In the genomic region with DNA sequence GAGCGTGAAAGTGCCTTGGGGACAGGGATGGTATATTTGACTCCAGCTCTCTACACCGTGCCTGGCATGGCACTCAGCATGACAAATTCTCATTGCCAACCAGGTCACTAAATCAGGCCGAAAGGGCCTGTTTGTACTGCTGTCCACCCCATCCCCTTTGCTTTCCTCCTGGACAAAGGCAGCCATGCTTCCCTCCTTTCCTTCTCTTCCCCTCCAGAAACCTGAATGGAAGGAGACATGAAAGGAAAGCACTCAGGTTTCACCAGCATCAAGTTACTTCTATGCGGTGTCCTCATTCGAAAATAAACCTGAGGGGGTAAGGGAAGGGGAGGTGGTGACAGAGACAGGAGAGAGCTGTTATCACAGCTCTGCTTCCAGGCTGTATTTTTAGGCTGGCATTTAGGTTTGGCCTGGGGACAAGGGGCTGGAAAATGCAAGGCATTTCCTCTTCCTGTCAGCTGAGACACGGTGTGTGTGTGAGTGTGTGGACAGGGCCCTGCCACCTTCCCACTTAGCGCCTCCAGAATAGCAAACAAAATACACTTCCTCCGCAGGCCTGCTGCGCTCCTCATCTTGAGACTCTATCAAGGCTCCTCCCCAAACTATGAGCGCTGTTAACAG, we compare ENCODE assay signal across 11 cellular contexts.
DNase-seq lines count a peak whose midpoint lies in the region; ATAC-seq lines count a peak whose summit lies in the region.
"Had no signal": no experiment of that assay in that cellular context is flagged by ENCODE, and none has a peak within 500 bp of the region (broad histone marks: within the 10 kb centered on the region; RNA-seq: fewer than 3 reads in every experiment).

No MANE protein-coding gene starts in this region.

- H3K4me1 ChIP-seq in skeletal muscle tissue (ENCODE audit: control insufficient read depth in 3 of 3, insufficient read depth in 3 of 3, low read length in 3 of 3), result peaks cover 14 to 17% (median 17%) of the 10 kb centered on the region in 3 donors
- H3K4me1 ChIP-seq: tibial nerve had no signal

- H3K27me3 ChIP-seq in skeletal muscle tissue (ENCODE audit: control insufficient read depth in 3 of 3, insufficient read depth in 3 of 3, low read length in 3 of 3), result peaks cover 0 to 3% (median 0%) of the 10 kb centered on the region in 3 donors
- H3K27me3 ChIP-seq: tibial nerve had no signal

- DNase-seq in DMS53 (lab: John Stamatoyannopoulos, UW) (peak; percentile 25), DMS53 treated with DMSO at 0.1 percent for 48 hours (lab: John Stamatoyannopoulos, UW; ENCODE audit: unreplicated experiment) (no peak), astrocyte of the hippocampus (ENCODE audit: low read depth, low spot score) (peak; percentile 48), left ventricle myocardium superior (peak; percentile 79), NCI-H2081 treated with DMSO at 0.1 percent for 48 hours (lab: John Stamatoyannopoulos, UW) (no peak), NCI-H446 (lab: John Stamatoyannopoulos, UW) (no peak)
- DNase-seq: NCI-H82 had no signal

- ATAC-seq in left ventricle myocardium superior (peak; percentile 97), HG02678 (IDR thresholded peaks at IDR 0.05; ENCODE audit: unreplicated experiment) (no peak)

- intact Hi-C loops in left ventricle myocardium superior (cut with micrococcal nuclease), result no loop called here

- H3K9me3 ChIP-seq in skeletal muscle tissue (ENCODE audit: control insufficient read depth in 3 of 3, low read length in 3 of 3), result no peaks in the 10 kb centered on the region

- peak overlapping the region in 2 of 3 donors; percentile 59 to 68 for H3K9ac ChIP-seq in skeletal muscle tissue (ENCODE audit: low read depth in 1 of 3, low read length in 3 of 3)

- H3K4me3 ChIP-seq in skeletal muscle tissue (ENCODE audit: low read length in 3 of 3), result peak overlapping the region in 2 of 3 donors; percentile 37 to 57
- H3K4me3 ChIP-seq: tibial nerve had no signal

- H3K36me3 ChIP-seq in skeletal muscle tissue (ENCODE audit: control insufficient read depth in 3 of 3, insufficient read depth in 3 of 3, low read length in 3 of 3), result no peaks in the 10 kb centered on the region
- H3K36me3 ChIP-seq: tibial nerve had no signal

- H3K27ac ChIP-seq in skeletal muscle tissue (ENCODE audit: low read depth, low read length), result peak overlapping the region; percentile 58
- H3K27ac ChIP-seq: epithelial cell of prostate, tibial nerve had no signal

Comparison
In these comparisons a context has a peak if more than half of its experiments do, and no peak if none do; other contexts are left out.
1. DNase-seq: peak in DMS53 (single experiment), astrocyte of the hippocampus (single experiment) and left ventricle myocardium superior (single experiment); none in DMS53 treated with DMSO at 0.1 percent for 48 hours (single experiment), NCI-H2081 treated with DMSO at 0.1 percent for 48 hours (single experiment) and NCI-H446 (0 of 2).